23 cellular contexts compared by ENCODE assay signal in genomic region chr22:32270641-32271369, GRCh38. TPM values are rescaled to one million over a fixed set of nuclear protein-coding genes. Genes with fewer than 3 reads are reported as not detected.
"Had no signal": no experiment of that assay in that cellular context is flagged by ENCODE, and none has a peak within 500 bp of the region (broad histone marks: within the 10 kb centered on the region; RNA-seq: fewer than 3 reads in every experiment).

No MANE protein-coding gene starts in this region.

- H3K36me3 ChIP-seq: esophagus squamous epithelium, gastrocnemius medialis, heart right ventricle, left lung, lower lobe of right lung had no signal

- H3K27ac Mint-ChIP-seq: dendritic cell treated with granulocyte-macrophage colony-stimulating factor and Interleukin-4, amounts not matched to agents 40 ng/mL and 50 ng/mL, for 4 days; effector memory CD8-positive, alpha-beta T cell; endodermal cell; mesothelial cell of epicardium had no signal

- DNase-seq: cortex of kidney; effector CD8-positive, alpha-beta T cell; effector memory CD8-positive, alpha-beta T cell; endodermal cell; erythroblast; esophagus squamous epithelium; foreskin fibroblast; foreskin melanocyte; gastrocnemius medialis; glutamatergic neuron; heart right ventricle; hippocampal formation; left cardiac atrium; left lung; left ventricle myocardium superior; lower lobe of right lung; mesenchymal stem cell; mucosa of descending colon had no signal

- H3K27me3 ChIP-seq: esophagus squamous epithelium, gastrocnemius medialis, heart right ventricle, left lung had no signal

- H3K27ac ChIP-seq: epithelial cell of prostate, esophagus squamous epithelium, gastrocnemius medialis, heart right ventricle, left lung, lower lobe of right lung had no signal

- H3K36me3 Mint-ChIP-seq: mesothelial cell of epicardium had no signal

- H3K9me3 Mint-ChIP-seq: dendritic cell treated with granulocyte-macrophage colony-stimulating factor and Interleukin-4, amounts not matched to agents 40 ng/mL and 50 ng/mL, for 4 days; effector memory CD8-positive, alpha-beta T cell; endodermal cell; mesothelial cell of epicardium had no signal

- H3K4me1 Mint-ChIP-seq: endodermal cell, mesothelial cell of epicardium had no signal

- H3K4me3 Mint-ChIP-seq: dendritic cell treated with granulocyte-macrophage colony-stimulating factor and Interleukin-4, amounts not matched to agents 40 ng/mL and 50 ng/mL, for 4 days; effector memory CD8-positive, alpha-beta T cell; endodermal cell; mesothelial cell of epicardium had no signal

- ATAC-seq: effector memory CD8-positive, alpha-beta T cell; esophagus mucosa; gastrocnemius medialis; left cardiac atrium; left lung; left ventricle myocardium superior; lower lobe of right lung; mucosa of descending colon had no signal

- H3K4me3 ChIP-seq: esophagus squamous epithelium, gastrocnemius medialis, heart right ventricle, left lung, lower lobe of right lung, mucosa of descending colon had no signal

- H3K9me3 ChIP-seq: esophagus squamous epithelium, gastrocnemius medialis, left lung, lower lobe of right lung, mucosa of descending colon had no signal

RNA-seq across cellular contexts. Expression of gene SLC5A4, which starts 15.7 kb away (rescaled TPM):
- total RNA-seq: endodermal cell, left ventricle myocardium superior, lower leg skin, mesothelial cell of epicardium had no signal
